Comparison of ENCODE assay signal across 1 cellular context in genomic region chr13:46817081-46817480, GRCh38.
TF ChIP-seq lines count a peak whose summit lies in the region.

No MANE protein-coding gene starts in this region.

TF ChIP-seq in GM23338, 12 proteins besides CTCF, POLR2A, EP300 and RAD21 (continued from another document):
- TF ChIP-seq ZNF462 (CRISPR knock-in tag; IDR thresholded peaks at IDR 0.05) (no peak), EZH2phosphoT487 (IDR thresholded peaks at IDR 0.05; ENCODE audit: unreplicated experiment) (no peak)
TF ChIP-seq in GM23338: peak in this region for 0.
